21 cellular contexts compared by ENCODE assay signal in the genomic region with DNA sequence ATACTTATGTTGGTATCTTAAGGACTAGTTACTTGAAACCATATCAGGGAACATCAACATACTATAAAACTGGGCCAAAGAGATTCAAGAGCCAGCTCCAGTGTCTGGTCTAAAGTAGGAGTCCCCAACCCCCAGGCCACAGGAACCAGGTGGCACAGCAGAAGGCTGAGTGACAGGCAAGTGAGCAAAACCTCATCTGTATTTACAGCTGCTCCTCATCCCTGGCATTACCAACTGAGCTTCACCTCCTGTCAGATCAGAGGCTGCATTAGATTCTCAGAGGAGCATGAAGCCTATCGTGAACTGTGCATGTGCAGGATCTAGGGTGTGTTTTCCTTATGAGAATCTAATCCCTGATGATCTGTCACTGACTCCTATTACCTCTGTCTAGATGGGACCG.
A peak's percentile ranks its signal among the peaks of the same experiment; 100 is the strongest.
DNase-seq lines count a peak whose midpoint lies in the region; ATAC-seq and TF ChIP-seq lines count a peak whose summit lies in the region.
"Had no signal": no experiment of that assay in that cellular context is flagged by ENCODE, and none has a peak within 500 bp of the region (broad histone marks: within the 10 kb centered on the region; RNA-seq: fewer than 3 reads in every experiment).

No MANE protein-coding gene starts in this region.

- peak; percentile 46 for DNase-seq in NCI-H82 (lab: John Stamatoyannopoulos, UW)
- no peak for DNase-seq in NCI-H82 treated with DMSO at 0.1 percent for 48 hours (lab: John Stamatoyannopoulos, UW; ENCODE audit: unreplicated experiment)
- DNase-seq in Karpas-422: no peak
- peak; percentile 74 for DNase-seq in SHP77 treated with DMSO at 0.1 percent for 48 hours (lab: John Stamatoyannopoulos, UW)
- no peak for DNase-seq in LoVo (ENCODE audit: low spot score)
- no peak for DNase-seq in upper lobe of right lung
- DNase-seq: HCEC 1CT, IMR-90, KG1, NCI-H1092, NCI-H1417 treated with DMSO at 0.1 percent for 48 hours, NCI-H187 treated with DMSO at 0.1 percent for 48 hours, NCI-H2227 treated with DMSO at 0.1 percent for 48 hours, NCI-H526, Peyer's patch, T-helper 17 cell, T1000 had no signal

- H3K4me2 ChIP-seq in Karpas-422 (ENCODE audit: low read depth, low read length, poor library complexity, severe bottlenecking): no peak overlapping the region
- H3K4me2 ChIP-seq: A549, GM23338 had no signal

- H3K9ac ChIP-seq in Karpas-422 (ENCODE audit: low read length): no peak overlapping the region

- H3K9me3 ChIP-seq in Karpas-422 (ENCODE audit: low read length): no peaks in the 10 kb centered on the region
- H3K9me3 ChIP-seq in upper lobe of right lung: no peaks in the 10 kb centered on the region
- H3K9me3 ChIP-seq: A549 had no signal

- no peaks in the 10 kb centered on the region for H3K79me2 ChIP-seq in Karpas-422 (ENCODE audit: low read length)

- H3K4me1 ChIP-seq in Karpas-422 (ENCODE audit: low read length) (no peaks in the 10 kb centered on the region), upper lobe of right lung (no peaks in the 10 kb centered on the region)
- H3K4me1 ChIP-seq: A549, Peyer's patch had no signal

- intact Hi-C loops in upper lobe of right lung (cut with DNase I): no loop called here

- H3K27me3 ChIP-seq in Karpas-422 (ENCODE audit: low read length): no peaks in the 10 kb centered on the region
- no peaks in the 10 kb centered on the region for H3K27me3 ChIP-seq in upper lobe of right lung
- H3K27me3 ChIP-seq: Peyer's patch had no signal

- ATAC-seq in HG03469 (IDR thresholded peaks at IDR 0.05; ENCODE audit: unreplicated experiment) (no peak), upper lobe of right lung (no peak)
- ATAC-seq: A549, GM23338, SK-N-SH treated with all-trans-retinoic acid at 6 μM for 48 hours, T-helper 17 cell had no signal

- H3K36me3 ChIP-seq in Karpas-422 (ENCODE audit: insufficient read depth, low read length): no peaks in the 10 kb centered on the region
- H3K36me3 ChIP-seq in upper lobe of right lung: no peaks in the 10 kb centered on the region
- H3K36me3 ChIP-seq: Peyer's patch had no signal

- 0 out of 2 replicates have a peak overlapping the region, but pooled peaks have one; percentile 28 for H2AFZ ChIP-seq in Karpas-422 (ENCODE audit: low read length)
- H2AFZ ChIP-seq: GM23338 had no signal

- no peak for TF ChIP-seq CTCF in upper lobe of right lung (IDR thresholded peaks at IDR 0.05)

- H4K20me1 ChIP-seq in Karpas-422 (ENCODE audit: insufficient read depth, low read depth, low read length): no peaks in the 10 kb centered on the region

- H3K27ac ChIP-seq in Karpas-422 (ENCODE audit: low read length): no peak overlapping the region
- H3K27ac ChIP-seq in upper lobe of right lung: no peak overlapping the region
- H3K27ac ChIP-seq: A549, Peyer's patch had no signal

- H3K4me3 ChIP-seq in Karpas-422 (ENCODE audit: low read length) (no peak overlapping the region), upper lobe of right lung (no peak overlapping the region)
- H3K4me3 ChIP-seq: A549, GM23338, Peyer's patch had no signal

- no peaks in the 10 kb centered on the region for H3K9me2 ChIP-seq in Karpas-422 (replicated peaks; ENCODE audit: insufficient read depth, low read length)

Comparison
In these comparisons a context has a peak if more than half of its experiments do, and no peak if none do; other contexts are left out.
1. DNase-seq: peak in NCI-H82 (single experiment) and SHP77 treated with DMSO at 0.1 percent for 48 hours (single experiment); none in NCI-H82 treated with DMSO at 0.1 percent for 48 hours (single experiment), Karpas-422 (single experiment), LoVo (single experiment) and upper lobe of right lung (single experiment).